2 cellular contexts compared by ENCODE assay signal in the genomic region with DNA sequence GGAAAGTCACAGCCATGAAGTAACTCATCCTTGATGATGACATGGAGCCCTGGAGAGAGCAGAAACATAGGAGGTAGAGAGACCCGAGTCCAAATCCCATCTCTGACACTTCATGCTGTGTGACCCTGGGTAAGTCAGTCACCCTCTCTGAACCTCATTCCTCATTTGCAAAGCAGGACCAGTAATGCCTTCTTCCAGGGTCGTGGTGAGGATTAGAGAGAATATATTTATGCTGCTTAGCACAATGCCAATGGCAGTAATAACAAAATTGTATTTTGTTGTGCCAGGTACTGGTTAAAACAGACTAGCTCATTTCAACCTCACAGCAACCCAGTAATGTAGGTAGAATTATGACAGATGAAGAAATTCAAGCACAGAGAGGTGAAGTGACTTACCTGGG.
TF ChIP-seq lines count a peak whose summit lies in the region.

No MANE protein-coding gene starts in this region.

TF ChIP-seq in K562, 482 proteins besides CTCF, POLR2A, EP300 and RAD21:
- TF ChIP-seq KDM1A (IDR thresholded peaks at IDR 0.05) (peak in 1 of 2 experiments; percentile 32; a peak in 1 of 4 replicates), RBM25 (IDR thresholded peaks at IDR 0.05; ENCODE audit: low read depth, low read length, severe bottlenecking) (peak; percentile 72), BCOR (IDR thresholded peaks at IDR 0.05) (0 out of 2 replicates have a peak, but pooled peaks have one; percentile 31), GABPB1 (CRISPR knock-in tag; IDR thresholded peaks at IDR 0.05) (no peak), SMARCA5 (IDR thresholded peaks at IDR 0.05) (0 out of 2 replicates have a peak, but pooled peaks have one; percentile 51), YY1 (IDR thresholded peaks at IDR 0.05; ENCODE audit: borderline replicate concordance in 1 of 3, control insufficient read depth in 1 of 3, extremely low read depth in 1 of 3, insufficient read depth in 3 of 3, insufficient read length in 1 of 3, insufficient replicate concordance in 2 of 3, low read depth in 1 of 3, low read length in 2 of 3) (no peak), ZFP36 (IDR thresholded peaks at IDR 0.05; ENCODE audit: low read depth, low read length, partially characterized antibody) (peak; percentile 53), ADNP (tag; IDR thresholded peaks at IDR 0.05) (0 out of 2 replicates have a peak, but pooled peaks have one; percentile 59), BRD9 (IDR thresholded peaks at IDR 0.05; ENCODE audit: low read depth, partially characterized antibody) (peak; percentile 87)

TF ChIP-seq in H1, 55 proteins besides CTCF, POLR2A, EP300 and RAD21:
- TF ChIP-seq, protein P1, sequence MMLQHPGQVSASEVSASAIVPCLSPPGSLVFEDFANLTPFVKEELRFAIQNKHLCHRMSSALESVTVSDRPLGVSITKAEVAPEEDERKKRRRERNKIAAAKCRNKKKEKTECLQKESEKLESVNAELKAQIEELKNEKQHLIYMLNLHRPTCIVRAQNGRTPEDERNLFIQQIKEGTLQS (IDR thresholded peaks at IDR 0.05; ENCODE audit: insufficient read depth, low read depth, low read length): no peak
- peak; percentile 60; the same call in 1 of the 2 replicates for TF ChIP-seq KDM1A (IDR thresholded peaks at IDR 0.05; ENCODE audit: borderline replicate concordance, low read length)
- no peak for TF ChIP-seq YY1 (IDR thresholded peaks at IDR 0.05; ENCODE audit: low read depth, low read length)
- no peak for TF ChIP-seq SP4 (IDR thresholded peaks at IDR 0.05; ENCODE audit: low read length)
